ENCODE assay signal across 18 cellular contexts in genomic region chr6:105474234-105474633, GRCh38.
A peak's percentile ranks its signal among the peaks of the same experiment; 100 is the strongest.
DNase-seq lines count a peak whose midpoint lies in the region; TF ChIP-seq lines count a peak whose summit lies in the region.
"Had no signal": no experiment of that assay in that cellular context is flagged by ENCODE, and none has a peak within 500 bp of the region (broad histone marks: within the 10 kb centered on the region; RNA-seq: fewer than 3 reads in every experiment).

No MANE protein-coding gene starts in this region.

- H3K4me3 Mint-ChIP-seq in H9: no peak overlapping the region
- H3K4me3 Mint-ChIP-seq: activated naive CD8-positive, alpha-beta T cell treated with anti-CD3 and anti-CD28 coated beads, Interleukin-2, amount 10 ng/mL, durations not matched to agents 7 days and 5 days; activated T-cell treated with anti-CD3 and anti-CD28 coated beads, Interleukin-2, amount 50 U/mL, for 24 hours; CD4-positive, alpha-beta memory T cell; natural killer cell; stimulated activated naive CD8-positive, alpha-beta T cell treated with anti-CD3 and anti-CD28 coated beads, Interleukin-15, Interleukin-2, amounts not matched to agents 100 ng/mL and 50 ng/mL, for 24 hours had no signal

- no peak for TF ChIP-seq CTCF in AG09309 (IDR thresholded peaks at IDR 0.05; ENCODE audit: control insufficient read depth, insufficient read depth, low read depth, low read length, missing control alignments)
- no peak for TF ChIP-seq CTCF in H9 (conservative IDR thresholded peaks at IDR 0.05)

- H3K23me2 ChIP-seq in H9 (ENCODE audit: insufficient read length, low read depth, low read length, poor library complexity, severe bottlenecking): no peaks in the 10 kb centered on the region

- H4K20me1 ChIP-seq in H9 (ENCODE audit: control insufficient read depth, insufficient read depth, insufficient read length): no peaks in the 10 kb centered on the region

- no peak overlapping the region for H2AFZ ChIP-seq in H9 (ENCODE audit: low read length)

- H2AK5ac ChIP-seq in H9 (ENCODE audit: insufficient read length, low read length): no peak overlapping the region

- no peak overlapping the region for H4K8ac ChIP-seq in H9 (replicated peaks; ENCODE audit: insufficient read length, low read depth, low read length)

- no peak overlapping the region for H3K56ac ChIP-seq in H9 (ENCODE audit: insufficient read length, low read depth, low read length)

- DNase-seq in AG09309 (ENCODE audit: low read depth) (peak; percentile 53), H9 (no peak), caudate nucleus (lab: John Stamatoyannopoulos, UW) (peak in 3 of 61 donors; percentile 3 to 12 (median 3)), left kidney (ENCODE audit: low read depth, low spot score) (peak; percentile 31), amygdala (lab: John Stamatoyannopoulos, UW) (no peak), 8988T (no peak)
- no peak for DNase-seq in activated naive CD4-positive, alpha-beta T cell (lab: John Stamatoyannopoulos, UW)
- DNase-seq in activated CD4-positive, alpha-beta T cell treated with anti-CD3 and anti-CD28 coated beads for 4 hours: no peak
- DNase-seq: activated CD4-positive, alpha-beta T cell treated with anti-CD3 and anti-CD28 coated beads, Interleukin-2, amount 50 U/mL, for 4 hours; activated naive CD8-positive, alpha-beta T cell treated with anti-CD3 and anti-CD28 coated beads, Interleukin-2, amount 10 ng/mL, durations not matched to agents 7 days and 5 days; activated T-cell treated with anti-CD3 and anti-CD28 coated beads, Interleukin-2, amount 50 U/mL, for 24 hours; CD4-positive, alpha-beta memory T cell; cerebellar nuclear complex; MM.1S; natural killer cell; NCI-H1694 treated with DMSO at 0.1 percent for 48 hours; SW 1271 had no signal

- no peaks in the 10 kb centered on the region for H3K27me3 Mint-ChIP-seq in H9 (ENCODE audit: low read depth)

- H3K36me3 Mint-ChIP-seq in H9 (ENCODE audit: insufficient read depth in 1 of 3, low read depth in 3 of 3): peaks cover 0 to 13% (median 8%) of the 10 kb centered on the region in 3 experiments; a peak in 6 of 7 replicates
- H3K36me3 Mint-ChIP-seq: CD4-positive, alpha-beta memory T cell had no signal

- no peaks in the 10 kb centered on the region for H3K79me1 ChIP-seq in H9 (ENCODE audit: insufficient read depth, low read depth, low read length, poor library complexity, severe bottlenecking)

- H3K27ac ChIP-seq in H9 (ENCODE audit: insufficient read length, low read depth, low read length) (no peak overlapping the region), caudate nucleus (ENCODE audit: low read depth, low read length) (peak overlapping the region; percentile 26)

- H3K18ac ChIP-seq in H9 (ENCODE audit: insufficient read length, low read depth, low read length): no peak overlapping the region

- no peak overlapping the region for H3T11ph ChIP-seq in H9 (ENCODE audit: low read length)

- H3K14ac ChIP-seq in H9 (ENCODE audit: insufficient read depth, low read length): no peak overlapping the region

- H2BK20ac ChIP-seq in H9 (ENCODE audit: low read depth, low read length, poor library complexity, severe bottlenecking): no peak overlapping the region

- H3K4me3 ChIP-seq in AG09309 (ENCODE audit: control insufficient read depth, low read depth, low read length): no peak overlapping the region

- peaks cover 14 to 24% of the 10 kb centered on the region in 2 experiments for H3K4me1 Mint-ChIP-seq in H9
- H3K4me1 Mint-ChIP-seq: activated naive CD8-positive, alpha-beta T cell treated with anti-CD3 and anti-CD28 coated beads, Interleukin-2, amount 10 ng/mL, durations not matched to agents 7 days and 5 days; CD4-positive, alpha-beta memory T cell; natural killer cell had no signal

- H3K9ac ChIP-seq in H9 (ENCODE audit: extremely low read depth, insufficient read length, low read length): no peak overlapping the region

- no peak overlapping the region for H3K4ac ChIP-seq in H9 (ENCODE audit: low read depth, low read length)

- H3K27ac Mint-ChIP-seq in H9: peak overlapping the region; percentile 50 to 84 (median 67); a peak in 4 of 7 replicates
- H3K27ac Mint-ChIP-seq: activated naive CD8-positive, alpha-beta T cell treated with anti-CD3 and anti-CD28 coated beads, Interleukin-2, amount 10 ng/mL, durations not matched to agents 7 days and 5 days; activated T-cell treated with anti-CD3 and anti-CD28 coated beads, Interleukin-2, amount 50 U/mL, for 24 hours; CD4-positive, alpha-beta memory T cell; natural killer cell; stimulated activated naive CD8-positive, alpha-beta T cell treated with anti-CD3 and anti-CD28 coated beads, Interleukin-15, Interleukin-2, amounts not matched to agents 100 ng/mL and 50 ng/mL, for 24 hours had no signal

- peaks cover 2% of the 10 kb centered on the region; the same call in 1 of the 2 replicates for H3K4me1 ChIP-seq in H9 (ENCODE audit: insufficient read depth, low read length)

- H3K27me3 ChIP-seq in H9 (ENCODE audit: insufficient read depth, low read length): no peaks in the 10 kb centered on the region

- H2BK12ac ChIP-seq in H9 (ENCODE audit: insufficient read length, low read depth, low read length): no peak overlapping the region

- H4K5ac ChIP-seq in H9 (ENCODE audit: insufficient read length, low read depth, low read length): no peak overlapping the region

- H3K79me2 ChIP-seq in H9 (ENCODE audit: insufficient read depth, low read length): no peaks in the 10 kb centered on the region

- H2BK15ac ChIP-seq in H9 (ENCODE audit: low read depth, low read length): no peak overlapping the region

- no peak overlapping the region for H3K23ac ChIP-seq in H9 (ENCODE audit: insufficient read length, low read depth, low read length)

- WGBS in H9 (ENCODE audit: extremely low coverage, insufficient read length, low lambda C conversion rate): no CpG with 5 or more reads among the region's 5 CpGs

- no peak overlapping the region for H2BK5ac ChIP-seq in H9 (ENCODE audit: insufficient read length, low read length)

- H3K9me3 Mint-ChIP-seq in H9: peaks cover 9 to 12% of the 10 kb centered on the region in 2 experiments

- H3K4me2 ChIP-seq in H9 (ENCODE audit: insufficient read depth, insufficient read length, low read length): peak overlapping the region; percentile 18

- H2BK120ac ChIP-seq in H9 (ENCODE audit: low read depth, low read length, poor library complexity, severe bottlenecking): no peak overlapping the region

- no peak overlapping the region for H4K91ac ChIP-seq in H9 (ENCODE audit: insufficient read length, low read depth, low read length)

- H3K9me3 ChIP-seq in H9 (ENCODE audit: control insufficient read depth, low read depth, low read length): no peaks in the 10 kb centered on the region

Comparison
In these comparisons a context has a peak if more than half of its experiments do, and no peak if none do; other contexts are left out.
1. DNase-seq: peak in AG09309 (single experiment) and left kidney (single experiment); none in H9 (single experiment), amygdala (0 of 56), 8988T (single experiment), activated naive CD4-positive, alpha-beta T cell (0 of 4) and activated CD4-positive, alpha-beta T cell treated with anti-CD3 and anti-CD28 coated beads for 4 hours (0 of 2).